Comparison of ENCODE assay signal across 9 cellular contexts in the genomic region with DNA sequence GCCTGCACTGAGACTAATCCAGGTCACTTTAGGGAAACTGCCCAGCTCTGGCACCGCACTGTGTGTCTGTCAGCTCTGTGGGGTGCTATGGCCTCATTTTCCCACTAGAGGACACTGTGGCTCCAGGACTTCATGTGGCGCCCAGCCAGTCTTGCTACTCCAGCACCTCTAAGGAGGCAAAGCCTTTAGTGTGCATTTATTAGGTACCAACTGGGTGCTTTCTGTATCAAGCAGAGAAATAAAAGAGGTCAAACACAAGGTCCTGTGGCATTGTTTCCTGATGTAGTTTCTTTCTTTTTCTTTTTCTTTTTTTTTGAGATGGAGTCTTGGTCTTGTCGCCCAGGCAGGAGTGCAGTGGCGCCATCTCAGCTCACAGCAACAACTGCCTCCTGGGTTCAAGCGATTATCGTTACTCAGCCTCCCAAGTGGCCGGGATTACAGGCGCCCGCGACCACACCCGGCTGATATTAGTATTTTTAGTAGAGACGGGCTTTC. TPM values are rescaled to one million over a fixed set of nuclear protein-coding genes. Genes with fewer than 3 reads are reported as not detected.
DNase-seq lines count a peak whose midpoint lies in the region; ATAC-seq and TF ChIP-seq lines count a peak whose summit lies in the region.
"Had no signal": no experiment of that assay in that cellular context is flagged by ENCODE, and none has a peak within 500 bp of the region (broad histone marks: within the 10 kb centered on the region; RNA-seq: fewer than 3 reads in every experiment).

No MANE protein-coding gene starts in this region.

- intact Hi-C loops in sciatic nerve (cut with DNase I), result no loop called here

- peak; percentile 93 for ATAC-seq in sciatic nerve
- ATAC-seq in HG02840 (IDR thresholded peaks at IDR 0.05; ENCODE audit: low FRiP score, unreplicated experiment), result no peak

- TF ChIP-seq CTCF in astrocyte of the cerebellum (IDR thresholded peaks at IDR 0.05; ENCODE audit: low read depth, low read length, missing control alignments), result peak; percentile 99

- DNase-seq in NCI-H1436 (lab: John Stamatoyannopoulos, UW), result peak; percentile 84
- DNase-seq in NCI-H1436 treated with DMSO at 0.1 percent for 48 hours (lab: John Stamatoyannopoulos, UW), result no peak
- DNase-seq in NCI-H146 (lab: John Stamatoyannopoulos, UW), result peak; percentile 63
- peak; percentile 23 for DNase-seq in T-helper 22 cell (ENCODE audit: low read depth)
- peak; percentile 42 for DNase-seq in astrocyte of the cerebellum (ENCODE audit: low read depth)
- DNase-seq in hepatic stellate cell (ENCODE audit: low spot score), result peak; percentile 80
- peak; percentile 85 for DNase-seq in sciatic nerve (ENCODE audit: low spot score)

- in situ Hi-C loops in astrocyte of the cerebellum (cut with HindIII; ENCODE audit: low sequenced_read_pairs), result no loop called here

- H3K4me3 ChIP-seq in astrocyte of the cerebellum (ENCODE audit: low read depth, low read length), result no peak overlapping the region
- H3K4me3 ChIP-seq: BLaER1 had no signal

RNA-seq across cellular contexts. Expression of gene RHBDL3, which starts 12.5 kb away (rescaled TPM):
- 1.1 TPM for total RNA-seq in sciatic nerve
